In the genomic region with DNA sequence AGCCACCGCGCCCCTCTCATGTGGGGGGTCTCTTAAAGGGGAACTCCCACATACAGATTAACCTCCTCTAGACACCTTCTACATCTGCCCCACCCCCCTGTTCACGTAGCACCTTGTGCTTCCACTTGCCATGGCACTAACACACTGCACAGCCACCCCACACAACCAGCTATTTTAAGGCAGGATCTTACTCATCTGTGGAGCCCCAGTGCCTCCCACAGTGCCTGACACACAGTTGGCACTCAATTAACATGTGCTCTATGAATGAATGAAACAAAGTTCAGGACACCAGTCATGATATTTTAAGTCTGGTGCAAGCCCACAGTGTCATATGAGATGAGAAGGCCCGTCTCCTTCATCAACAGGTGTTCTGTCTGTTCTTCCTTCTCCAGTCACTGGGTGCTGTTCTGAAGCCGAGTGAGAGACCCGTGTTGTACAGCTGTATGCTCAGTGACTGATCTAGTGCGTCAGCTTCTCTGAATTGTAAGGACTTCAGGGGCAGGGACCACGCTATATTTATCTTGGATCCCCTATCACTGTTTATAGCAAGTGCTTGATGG, we compare ENCODE assay signal across 1 cellular context.
TF ChIP-seq lines count a peak whose summit lies in the region.

No MANE protein-coding gene starts in this region.

TF ChIP-seq in H1, 55 proteins besides CTCF, POLR2A, EP300 and RAD21 (continued from another document):
- TF ChIP-seq CTBP2 (IDR thresholded peaks at IDR 0.05; ENCODE audit: borderline replicate concordance, insufficient read depth, insufficient read length, low read length) (no peak), ASH2L (IDR thresholded peaks at IDR 0.05; ENCODE audit: low read length) (no peak), SP1 (IDR thresholded peaks at IDR 0.05; ENCODE audit: low read depth, low read length) (no peak), TEAD4 (IDR thresholded peaks at IDR 0.05; ENCODE audit: low read depth, low read length) (no peak), POLR2AphosphoS5 (IDR thresholded peaks at IDR 0.05; ENCODE audit: low read depth, low read length) (no peak), NRF1 (IDR thresholded peaks at IDR 0.05; ENCODE audit: low read depth, low read length) (no peak)
- TF ChIP-seq, protein P1, sequence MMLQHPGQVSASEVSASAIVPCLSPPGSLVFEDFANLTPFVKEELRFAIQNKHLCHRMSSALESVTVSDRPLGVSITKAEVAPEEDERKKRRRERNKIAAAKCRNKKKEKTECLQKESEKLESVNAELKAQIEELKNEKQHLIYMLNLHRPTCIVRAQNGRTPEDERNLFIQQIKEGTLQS (IDR thresholded peaks at IDR 0.05; ENCODE audit: insufficient read depth, low read depth, low read length) = no peak
- TF ChIP-seq, protein P2, sequence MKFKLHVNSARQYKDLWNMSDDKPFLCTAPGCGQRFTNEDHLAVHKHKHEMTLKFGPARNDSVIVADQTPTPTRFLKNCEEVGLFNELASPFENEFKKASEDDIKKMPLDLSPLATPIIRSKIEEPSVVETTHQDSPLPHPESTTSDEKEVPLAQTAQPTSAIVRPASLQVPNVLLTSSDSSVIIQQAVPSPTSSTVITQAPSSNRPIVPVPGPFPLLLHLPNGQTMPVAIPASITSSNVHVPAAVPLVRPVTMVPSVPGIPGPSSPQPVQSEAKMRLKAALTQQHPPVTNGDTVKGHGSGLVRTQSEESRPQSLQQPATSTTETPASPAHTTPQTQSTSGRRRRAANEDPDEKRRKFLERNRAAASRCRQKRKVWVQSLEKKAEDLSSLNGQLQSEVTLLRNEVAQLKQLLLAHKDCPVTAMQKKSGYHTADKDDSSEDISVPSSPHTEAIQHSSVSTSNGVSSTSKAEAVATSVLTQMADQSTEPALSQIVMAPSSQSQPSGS (IDR thresholded peaks at IDR 0.05; ENCODE audit: low read length) = no peak
